Comparison of ENCODE assay signal across 1 cellular context in the genomic region with DNA sequence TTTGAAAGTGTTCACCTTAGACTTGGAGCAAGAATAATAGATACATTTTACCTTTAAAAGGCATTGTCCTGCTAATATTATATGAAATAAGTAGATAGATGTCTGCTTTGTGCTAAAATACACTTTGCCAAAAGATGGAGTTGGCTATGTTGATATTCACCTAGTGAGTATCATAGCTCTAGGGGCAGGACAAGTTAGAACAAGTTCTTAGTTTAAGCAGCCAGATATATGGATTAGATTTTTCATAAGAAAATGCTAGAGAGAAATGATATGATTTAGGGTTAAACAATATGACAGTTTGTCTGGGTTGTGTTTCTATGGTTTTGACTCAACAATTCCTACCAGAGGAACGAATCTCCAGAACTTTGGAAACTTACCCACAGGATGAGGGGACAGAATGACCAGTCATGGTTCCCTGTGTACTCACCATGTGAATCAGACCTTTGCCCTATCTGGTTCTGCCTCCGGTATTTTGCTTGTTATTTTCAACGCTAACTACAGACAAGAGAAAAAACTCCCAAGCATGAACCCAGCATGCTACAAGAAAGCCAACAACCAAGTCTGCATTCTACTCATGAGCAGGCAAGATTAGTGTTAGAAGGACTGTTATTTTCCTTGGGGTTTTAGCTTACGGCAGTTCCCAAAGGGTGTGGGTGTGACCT.
TF ChIP-seq lines count a peak whose summit lies in the region.

No MANE protein-coding gene starts in this region.

TF ChIP-seq in HepG2, 621 proteins besides CTCF, POLR2A, EP300 and RAD21 (continued from another document):
- TF ChIP-seq RFXANK (CRISPR knock-in tag; IDR thresholded peaks at IDR 0.05) (no peak), SIN3B (IDR thresholded peaks at IDR 0.05; ENCODE audit: low read length) (no peak), AGO2 (optimal IDR thresholded peaks at IDR 0.05; ENCODE audit: low read depth, low read length) (no peak), CSRNP1 (CRISPR knock-in tag; IDR thresholded peaks at IDR 0.05) (no peak), ZNF75D (CRISPR knock-in tag; IDR thresholded peaks at IDR 0.05; ENCODE audit: borderline replicate concordance) (no peak), TFDP1 (CRISPR knock-in tag; IDR thresholded peaks at IDR 0.05; ENCODE audit: borderline replicate concordance) (peak; percentile 34; the same call in 1 of the 2 replicates), ATF6 (CRISPR knock-in tag; conservative IDR thresholded peaks at IDR 0.05) (no peak), ZNF282 (IDR thresholded peaks at IDR 0.05; ENCODE audit: partially characterized antibody) (no peak), ZNF674 (CRISPR knock-in tag; IDR thresholded peaks at IDR 0.05; ENCODE audit: low read depth) (no peak), PHF20 (CRISPR knock-in tag; IDR thresholded peaks at IDR 0.05) (no peak), ZNF17 (CRISPR knock-in tag; IDR thresholded peaks at IDR 0.05) (no peak), RXRB (CRISPR knock-in tag; IDR thresholded peaks at IDR 0.05; ENCODE audit: borderline replicate concordance) (peak; percentile 69; the same call in 1 of the 2 replicates), ZNF230 (CRISPR knock-in tag; IDR thresholded peaks at IDR 0.05) (no peak), CENPT (CRISPR knock-in tag; IDR thresholded peaks at IDR 0.05; ENCODE audit: low read depth) (no peak), TCF7L2 (IDR thresholded peaks at IDR 0.05; ENCODE audit: low read depth, low read length) (no peak), ZNF547 (CRISPR knock-in tag; IDR thresholded peaks at IDR 0.05) (no peak), RAD51 (IDR thresholded peaks at IDR 0.05; ENCODE audit: borderline replicate concordance) (no peak), ZBTB14 (CRISPR knock-in tag; IDR thresholded peaks at IDR 0.05) (no peak), ZNF530 (CRISPR knock-in tag; IDR thresholded peaks at IDR 0.05; ENCODE audit: low read depth) (no peak), TBL1XR1 (IDR thresholded peaks at IDR 0.05; ENCODE audit: borderline replicate concordance, low read length, partially characterized antibody) (peak; percentile 34), ZNF777 (CRISPR knock-in tag; IDR thresholded peaks at IDR 0.05) (no peak), HDAC1 (CRISPR knock-in tag; IDR thresholded peaks at IDR 0.05) (0 out of 2 replicates have a peak, but pooled peaks have one; percentile 47)
- TF ChIP-seq, protein P1, sequence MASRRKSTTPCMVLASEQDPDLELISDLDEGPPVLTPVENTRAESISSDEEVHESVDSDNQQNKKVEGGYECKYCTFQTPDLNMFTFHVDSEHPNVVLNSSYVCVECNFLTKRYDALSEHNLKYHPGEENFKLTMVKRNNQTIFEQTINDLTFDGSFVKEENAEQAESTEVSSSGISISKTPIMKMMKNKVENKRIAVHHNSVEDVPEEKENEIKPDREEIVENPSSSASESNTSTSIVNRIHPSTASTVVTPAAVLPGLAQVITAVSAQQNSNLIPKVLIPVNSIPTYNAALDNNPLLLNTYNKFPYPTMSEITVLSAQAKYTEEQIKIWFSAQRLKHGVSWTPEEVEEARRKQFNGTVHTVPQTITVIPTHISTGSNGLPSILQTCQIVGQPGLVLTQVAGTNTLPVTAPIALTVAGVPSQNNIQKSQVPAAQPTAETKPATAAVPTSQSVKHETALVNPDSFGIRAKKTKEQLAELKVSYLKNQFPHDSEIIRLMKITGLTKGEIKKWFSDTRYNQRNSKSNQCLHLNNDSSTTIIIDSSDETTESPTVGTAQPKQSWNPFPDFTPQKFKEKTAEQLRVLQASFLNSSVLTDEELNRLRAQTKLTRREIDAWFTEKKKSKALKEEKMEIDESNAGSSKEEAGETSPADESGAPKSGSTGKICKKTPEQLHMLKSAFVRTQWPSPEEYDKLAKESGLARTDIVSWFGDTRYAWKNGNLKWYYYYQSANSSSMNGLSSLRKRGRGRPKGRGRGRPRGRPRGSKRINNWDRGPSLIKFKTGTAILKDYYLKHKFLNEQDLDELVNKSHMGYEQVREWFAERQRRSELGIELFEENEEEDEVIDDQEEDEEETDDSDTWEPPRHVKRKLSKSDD (CRISPR knock-in tag; IDR thresholded peaks at IDR 0.05; ENCODE audit: low read depth): no peak
- TF ChIP-seq, protein P2, sequence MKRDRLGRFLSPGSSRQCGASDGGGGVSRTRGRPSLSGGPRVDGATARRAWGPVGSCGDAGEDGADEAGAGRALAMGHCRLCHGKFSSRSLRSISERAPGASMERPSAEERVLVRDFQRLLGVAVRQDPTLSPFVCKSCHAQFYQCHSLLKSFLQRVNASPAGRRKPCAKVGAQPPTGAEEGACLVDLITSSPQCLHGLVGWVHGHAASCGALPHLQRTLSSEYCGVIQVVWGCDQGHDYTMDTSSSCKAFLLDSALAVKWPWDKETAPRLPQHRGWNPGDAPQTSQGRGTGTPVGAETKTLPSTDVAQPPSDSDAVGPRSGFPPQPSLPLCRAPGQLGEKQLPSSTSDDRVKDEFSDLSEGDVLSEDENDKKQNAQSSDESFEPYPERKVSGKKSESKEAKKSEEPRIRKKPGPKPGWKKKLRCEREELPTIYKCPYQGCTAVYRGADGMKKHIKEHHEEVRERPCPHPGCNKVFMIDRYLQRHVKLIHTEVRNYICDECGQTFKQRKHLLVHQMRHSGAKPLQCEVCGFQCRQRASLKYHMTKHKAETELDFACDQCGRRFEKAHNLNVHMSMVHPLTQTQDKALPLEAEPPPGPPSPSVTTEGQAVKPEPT (CRISPR knock-in tag; IDR thresholded peaks at IDR 0.05; ENCODE audit: low read depth): no peak
- TF ChIP-seq, protein P3, sequence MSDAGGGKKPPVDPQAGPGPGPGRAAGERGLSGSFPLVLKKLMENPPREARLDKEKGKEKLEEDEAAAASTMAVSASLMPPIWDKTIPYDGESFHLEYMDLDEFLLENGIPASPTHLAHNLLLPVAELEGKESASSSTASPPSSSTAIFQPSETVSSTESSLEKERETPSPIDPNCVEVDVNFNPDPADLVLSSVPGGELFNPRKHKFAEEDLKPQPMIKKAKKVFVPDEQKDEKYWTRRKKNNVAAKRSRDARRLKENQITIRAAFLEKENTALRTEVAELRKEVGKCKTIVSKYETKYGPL (CRISPR knock-in tag; IDR thresholded peaks at IDR 0.05): no peak
- TF ChIP-seq, protein P4, sequence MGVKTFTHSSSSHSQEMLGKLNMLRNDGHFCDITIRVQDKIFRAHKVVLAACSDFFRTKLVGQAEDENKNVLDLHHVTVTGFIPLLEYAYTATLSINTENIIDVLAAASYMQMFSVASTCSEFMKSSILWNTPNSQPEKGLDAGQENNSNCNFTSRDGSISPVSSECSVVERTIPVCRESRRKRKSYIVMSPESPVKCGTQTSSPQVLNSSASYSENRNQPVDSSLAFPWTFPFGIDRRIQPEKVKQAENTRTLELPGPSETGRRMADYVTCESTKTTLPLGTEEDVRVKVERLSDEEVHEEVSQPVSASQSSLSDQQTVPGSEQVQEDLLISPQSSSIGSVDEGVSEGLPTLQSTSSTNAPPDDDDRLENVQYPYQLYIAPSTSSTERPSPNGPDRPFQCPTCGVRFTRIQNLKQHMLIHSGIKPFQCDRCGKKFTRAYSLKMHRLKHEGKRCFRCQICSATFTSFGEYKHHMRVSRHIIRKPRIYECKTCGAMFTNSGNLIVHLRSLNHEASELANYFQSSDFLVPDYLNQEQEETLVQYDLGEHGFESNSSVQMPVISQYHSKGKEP (CRISPR knock-in tag; IDR thresholded peaks at IDR 0.05): no peak
- TF ChIP-seq, protein P5, sequence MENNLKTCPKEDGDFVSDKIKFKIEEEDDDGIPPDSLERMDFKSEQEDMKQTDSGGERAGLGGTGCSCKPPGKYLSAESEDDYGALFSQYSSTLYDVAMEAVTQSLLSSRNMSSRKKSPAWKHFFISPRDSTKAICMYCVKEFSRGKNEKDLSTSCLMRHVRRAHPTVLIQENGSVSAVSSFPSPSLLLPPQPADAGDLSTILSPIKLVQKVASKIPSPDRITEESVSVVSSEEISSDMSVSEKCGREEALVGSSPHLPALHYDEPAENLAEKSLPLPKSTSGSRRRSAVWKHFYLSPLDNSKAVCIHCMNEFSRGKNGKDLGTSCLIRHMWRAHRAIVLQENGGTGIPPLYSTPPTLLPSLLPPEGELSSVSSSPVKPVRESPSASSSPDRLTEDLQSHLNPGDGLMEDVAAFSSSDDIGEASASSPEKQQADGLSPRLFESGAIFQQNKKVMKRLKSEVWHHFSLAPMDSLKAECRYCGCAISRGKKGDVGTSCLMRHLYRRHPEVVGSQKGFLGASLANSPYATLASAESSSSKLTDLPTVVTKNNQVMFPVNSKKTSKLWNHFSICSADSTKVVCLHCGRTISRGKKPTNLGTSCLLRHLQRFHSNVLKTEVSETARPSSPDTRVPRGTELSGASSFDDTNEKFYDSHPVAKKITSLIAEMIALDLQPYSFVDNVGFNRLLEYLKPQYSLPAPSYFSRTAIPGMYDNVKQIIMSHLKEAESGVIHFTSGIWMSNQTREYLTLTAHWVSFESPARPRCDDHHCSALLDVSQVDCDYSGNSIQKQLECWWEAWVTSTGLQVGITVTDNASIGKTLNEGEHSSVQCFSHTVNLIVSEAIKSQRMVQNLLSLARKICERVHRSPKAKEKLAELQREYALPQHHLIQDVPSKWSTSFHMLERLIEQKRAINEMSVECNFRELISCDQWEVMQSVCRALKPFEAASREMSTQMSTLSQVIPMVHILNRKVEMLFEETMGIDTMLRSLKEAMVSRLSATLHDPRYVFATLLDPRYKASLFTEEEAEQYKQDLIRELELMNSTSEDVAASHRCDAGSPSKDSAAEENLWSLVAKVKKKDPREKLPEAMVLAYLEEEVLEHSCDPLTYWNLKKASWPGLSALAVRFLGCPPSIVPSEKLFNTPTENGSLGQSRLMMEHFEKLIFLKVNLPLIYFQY (CRISPR knock-in tag; IDR thresholded peaks at IDR 0.05; ENCODE audit: borderline replicate concordance): no peak
